30 cellular contexts compared by ENCODE assay signal in genomic region chr14:38174721-38175120, GRCh38. TPM values are rescaled to one million over a fixed set of nuclear protein-coding genes. Genes with fewer than 3 reads are reported as not detected.
"Had no signal": no experiment of that assay in that cellular context is flagged by ENCODE, and none has a peak within 500 bp of the region (broad histone marks: within the 10 kb centered on the region; RNA-seq: fewer than 3 reads in every experiment).

No MANE protein-coding gene starts in this region.

- H3K4me1 ChIP-seq: esophagus muscularis mucosa, gastroesophageal sphincter, heart right ventricle, psoas muscle, suprapubic skin, transverse colon, upper lobe of right lung, uterus had no signal

- FAIRE-seq: colon, islet of Langerhans had no signal

- DNase-seq: effector CD8-positive, alpha-beta T cell; endodermal cell; foreskin keratinocyte; glutamatergic neuron; heart right ventricle; hippocampal formation; midbrain; naive thymus-derived CD4-positive, alpha-beta T cell; nephron progenitor cell; nucleus accumbens; ovary; posterior cingulate gyrus; psoas muscle; stimulated activated CD4-positive, alpha-beta T cell treated with anti-CD3 and anti-CD28 coated beads, Interleukin-12 subunit alpha, Interleukin-12 subunit beta, amount 100 ng/mL, for 4 hours; stimulated activated CD4-positive, alpha-beta T cell treated with anti-CD3 and anti-CD28 coated beads, Interleukin-1b, Interleukin-23, amount 100 ng/mL, for 48 hours; stimulated activated CD4-positive, alpha-beta T cell treated with anti-CD3 and anti-CD28 coated beads, Interleukin-4, amount 100 ng/mL, for 1 hour; stimulated activated CD8-positive, alpha-beta memory T cell treated with anti-CD3 and anti-CD28 coated beads, Interleukin-4, amount 100 ng/mL, for 48 hours; stimulated activated naive CD4-positive, alpha-beta T cell; stimulated activated naive CD8-positive, alpha-beta T cell treated with anti-CD3 and anti-CD28 coated beads, Interleukin-15, amount 100 ng/mL, for 72 hours; transverse colon; upper lobe of right lung; uterus had no signal

- H3K4me3 ChIP-seq: esophagus muscularis mucosa, gastroesophageal sphincter, heart right ventricle, lung, ovary, psoas muscle, smooth muscle cell, suprapubic skin, transverse colon, upper lobe of right lung, uterus had no signal

- H3K36me3 ChIP-seq: esophagus muscularis mucosa, gastroesophageal sphincter, heart right ventricle, ovary, suprapubic skin, transverse colon, upper lobe of right lung, uterus had no signal

- H3K9me3 ChIP-seq: gastroesophageal sphincter, ovary, psoas muscle, transverse colon, upper lobe of right lung, uterus had no signal

- H3K27ac ChIP-seq: epithelial cell of prostate, esophagus muscularis mucosa, foreskin keratinocyte, gastroesophageal sphincter, heart right ventricle, ovary, psoas muscle, suprapubic skin, transverse colon, upper lobe of right lung, uterus had no signal

- H3K4me2 ChIP-seq: smooth muscle cell had no signal

- H3K27me3 ChIP-seq: esophagus muscularis mucosa, foreskin keratinocyte, gastroesophageal sphincter, heart right ventricle, ovary, suprapubic skin, transverse colon, upper lobe of right lung, uterus had no signal

RNA-seq across cellular contexts. Expression of gene SSTR1, which starts 33.0 kb away (rescaled TPM):
- total RNA-seq: foreskin keratinocyte; naive thymus-derived CD4-positive, alpha-beta T cell had no signal
